11 cellular contexts compared by ENCODE assay signal in the genomic region with DNA sequence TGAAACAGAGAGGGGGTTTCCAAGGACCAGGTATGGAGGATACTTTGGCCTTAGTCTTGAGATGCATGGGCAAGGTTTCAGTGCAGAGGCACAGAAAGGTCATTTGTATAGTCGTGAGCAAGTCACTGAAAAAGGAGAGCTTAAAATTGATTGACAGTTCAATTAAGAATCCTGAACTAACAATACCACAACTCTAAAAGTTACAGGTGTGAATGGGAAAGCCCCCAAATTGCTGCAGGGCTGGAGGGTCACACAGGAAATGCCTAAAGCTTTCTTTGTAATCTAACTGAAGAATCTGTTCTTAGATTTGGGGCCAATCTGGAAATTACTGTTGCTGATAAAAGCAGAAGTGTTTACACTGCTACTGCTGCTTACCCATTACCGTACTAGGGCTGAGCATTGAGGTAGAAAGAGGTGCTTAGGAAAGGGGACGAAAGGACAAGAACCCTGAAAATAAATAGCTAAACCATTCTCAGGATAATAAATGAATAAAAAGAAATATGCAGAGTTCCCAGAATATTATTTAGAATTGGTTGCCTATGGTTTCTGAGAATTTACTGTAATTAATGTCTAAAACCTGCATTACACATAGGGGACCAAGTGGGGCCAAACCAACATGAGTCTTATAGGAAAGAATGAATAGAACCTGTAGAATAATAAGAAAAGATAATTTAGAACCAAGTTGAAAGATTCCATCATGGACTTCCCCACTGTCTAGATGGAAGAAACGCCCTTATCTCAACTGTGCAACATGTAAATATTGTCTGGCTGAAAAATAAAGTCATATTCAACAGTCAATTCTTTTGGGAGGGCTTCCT.
DNase-seq lines count a peak whose midpoint lies in the region; ATAC-seq and TF ChIP-seq lines count a peak whose summit lies in the region.
"Had no signal": no experiment of that assay in that cellular context is flagged by ENCODE, and none has a peak within 500 bp of the region (broad histone marks: within the 10 kb centered on the region; RNA-seq: fewer than 3 reads in every experiment).

No MANE protein-coding gene starts in this region.

- peaks cover 29% of the 10 kb centered on the region for H3K4me1 Mint-ChIP-seq in activated CD8-positive, alpha-beta T cell treated with anti-CD3 and anti-CD28 coated beads for 36 hours (ENCODE audit: low read depth)
- H3K4me1 Mint-ChIP-seq in activated CD8-positive, alpha-beta T cell treated with anti-CD3 and anti-CD28 coated beads, Interleukin-2, amount 10 ng/mL, durations not matched to agents 7 days and 5 days (ENCODE audit: low read depth), result peaks cover 17% of the 10 kb centered on the region
- H3K4me1 Mint-ChIP-seq in endothelial cell (ENCODE audit: unreplicated experiment), result no peaks in the 10 kb centered on the region

- H3K27ac ChIP-seq in foreskin keratinocyte, result no peak overlapping the region
- H3K27ac ChIP-seq: right atrium auricular region had no signal

- POLR2A ChIA-PET in activated CD8-positive, alpha-beta T cell treated with anti-CD3 and anti-CD28 coated beads for 36 hours (lab: Charles Lee), result no interaction called here
- POLR2A ChIA-PET in activated CD8-positive, alpha-beta T cell treated with anti-CD3 and anti-CD28 coated beads, Interleukin-2, amount 10 ng/mL, durations not matched to agents 7 days and 5 days (lab: Charles Lee), result no interaction called here

- H3K36me3 Mint-ChIP-seq in activated CD8-positive, alpha-beta T cell treated with anti-CD3 and anti-CD28 coated beads for 36 hours (ENCODE audit: low read depth), result peaks cover 5% of the 10 kb centered on the region
- peaks cover 5% of the 10 kb centered on the region for H3K36me3 Mint-ChIP-seq in activated CD8-positive, alpha-beta T cell treated with anti-CD3 and anti-CD28 coated beads, Interleukin-2, amount 10 ng/mL, durations not matched to agents 7 days and 5 days (ENCODE audit: low read depth)
- no peaks in the 10 kb centered on the region for H3K36me3 Mint-ChIP-seq in endothelial cell (ENCODE audit: low read depth, unreplicated experiment)

- intact Hi-C loops in activated CD8-positive, alpha-beta T cell treated with anti-CD3 and anti-CD28 coated beads for 36 hours (cut with micrococcal nuclease), result no loop called here

- H3K27me3 ChIP-seq in foreskin keratinocyte, result no peaks in the 10 kb centered on the region

- TF ChIP-seq CTCF in activated CD8-positive, alpha-beta T cell treated with anti-CD3 and anti-CD28 coated beads for 36 hours (IDR thresholded peaks at IDR 0.05), result no peak
- no peak for TF ChIP-seq CTCF in endothelial cell (IDR thresholded peaks at IDR 0.05; ENCODE audit: unreplicated experiment)
- no peak for TF ChIP-seq CTCF in foreskin keratinocyte (conservative IDR thresholded peaks at IDR 0.05)

- H3K4me3 Mint-ChIP-seq in activated CD8-positive, alpha-beta T cell treated with anti-CD3 and anti-CD28 coated beads for 36 hours, result no peak overlapping the region
- H3K4me3 Mint-ChIP-seq in activated CD8-positive, alpha-beta T cell treated with anti-CD3 and anti-CD28 coated beads, Interleukin-2, amount 10 ng/mL, durations not matched to agents 7 days and 5 days, result no peak overlapping the region
- H3K4me3 Mint-ChIP-seq in endothelial cell (ENCODE audit: unreplicated experiment), result no peak overlapping the region

- peaks cover 5% of the 10 kb centered on the region for H3K9me3 Mint-ChIP-seq in activated CD8-positive, alpha-beta T cell treated with anti-CD3 and anti-CD28 coated beads for 36 hours
- no peaks in the 10 kb centered on the region for H3K9me3 Mint-ChIP-seq in activated CD8-positive, alpha-beta T cell treated with anti-CD3 and anti-CD28 coated beads, Interleukin-2, amount 10 ng/mL, durations not matched to agents 7 days and 5 days (ENCODE audit: insufficient read depth)
- H3K9me3 Mint-ChIP-seq in endothelial cell (ENCODE audit: unreplicated experiment), result no peaks in the 10 kb centered on the region

- H3K4me1 ChIP-seq in foreskin keratinocyte, result no peaks in the 10 kb centered on the region
- H3K4me1 ChIP-seq: right atrium auricular region had no signal

- peak; percentile 84 for ATAC-seq in activated CD8-positive, alpha-beta T cell treated with anti-CD3 and anti-CD28 coated beads for 36 hours
- ATAC-seq in activated CD8-positive, alpha-beta T cell treated with anti-CD3 and anti-CD28 coated beads, Interleukin-2, amount 10 ng/mL, durations not matched to agents 7 days and 5 days, result no peak
- ATAC-seq in HG02588 (IDR thresholded peaks at IDR 0.05; ENCODE audit: unreplicated experiment) (peak; percentile 81), HG03439 (IDR thresholded peaks at IDR 0.05; ENCODE audit: unreplicated experiment) (peak; percentile 87), foreskin keratinocyte (no peak)

- CTCF ChIA-PET in activated CD8-positive, alpha-beta T cell treated with anti-CD3 and anti-CD28 coated beads for 36 hours (lab: Charles Lee), result no interaction called here
- CTCF ChIA-PET in activated CD8-positive, alpha-beta T cell treated with anti-CD3 and anti-CD28 coated beads, Interleukin-2, amount 10 ng/mL, durations not matched to agents 7 days and 5 days (lab: Charles Lee), result no interaction called here

- peak overlapping the region; percentile 81 for H3K27ac Mint-ChIP-seq in activated CD8-positive, alpha-beta T cell treated with anti-CD3 and anti-CD28 coated beads for 36 hours
- no peak overlapping the region for H3K27ac Mint-ChIP-seq in activated CD8-positive, alpha-beta T cell treated with anti-CD3 and anti-CD28 coated beads, Interleukin-2, amount 10 ng/mL, durations not matched to agents 7 days and 5 days
- no peak overlapping the region for H3K27ac Mint-ChIP-seq in endothelial cell (ENCODE audit: unreplicated experiment)

- DNase-seq in activated CD8-positive, alpha-beta T cell treated with anti-CD3 and anti-CD28 coated beads for 36 hours, result peak; percentile 47
- DNase-seq in activated CD8-positive, alpha-beta T cell treated with anti-CD3 and anti-CD28 coated beads, Interleukin-2, amount 10 ng/mL, durations not matched to agents 7 days and 5 days, result no peak
- DNase-seq in endothelial cell (ENCODE audit: low spot score) (no peak), superior temporal gyrus (ENCODE audit: extremely low spot score) (no peak), foreskin keratinocyte (no peak)
- DNase-seq in stimulated activated naive CD4-positive, alpha-beta T cell (lab: John Stamatoyannopoulos, UW), result no peak
- DNase-seq: activated CD8-positive, alpha-beta memory T cell treated with anti-CD3 and anti-CD28 coated beads, Interleukin-2, amount 50 U/mL, for 48 hours; NCI-H2171 had no signal

- no peaks in the 10 kb centered on the region for H3K27me3 Mint-ChIP-seq in activated CD8-positive, alpha-beta T cell treated with anti-CD3 and anti-CD28 coated beads for 36 hours
- no peaks in the 10 kb centered on the region for H3K27me3 Mint-ChIP-seq in activated CD8-positive, alpha-beta T cell treated with anti-CD3 and anti-CD28 coated beads, Interleukin-2, amount 10 ng/mL, durations not matched to agents 7 days and 5 days (ENCODE audit: low read depth)
- peaks cover 2% of the 10 kb centered on the region for H3K27me3 Mint-ChIP-seq in endothelial cell (ENCODE audit: unreplicated experiment)

Comparison
In these comparisons a context has a peak if more than half of its experiments do, and no peak if none do; other contexts are left out.
1. ATAC-seq: peak in activated CD8-positive, alpha-beta T cell treated with anti-CD3 and anti-CD28 coated beads for 36 hours (single experiment), HG02588 (single experiment) and HG03439 (single experiment); none in activated CD8-positive, alpha-beta T cell treated with anti-CD3 and anti-CD28 coated beads, Interleukin-2, amount 10 ng/mL, durations not matched to agents 7 days and 5 days (single experiment) and foreskin keratinocyte (single experiment).